ENCODE assay signal across 1 cellular context in genomic region chr9:95317119-95317892, GRCh38.
A peak's percentile ranks its signal among the peaks of the same experiment; 100 is the strongest.
TF ChIP-seq lines count a peak whose summit lies in the region.

FANCC (minus strand) TSS chr9:95317709; CDS start chr9:95249291, 68,418 bp downstream.

TF ChIP-seq in HepG2, 621 proteins besides CTCF, POLR2A, EP300 and RAD21 (continued from another document and continues in another):
- TF ChIP-seq USF2 (IDR thresholded peaks at IDR 0.05; ENCODE audit: low read depth, low read length) (no peak), USF2 (CRISPR knock-in tag; IDR thresholded peaks at IDR 0.05; ENCODE audit: borderline replicate concordance) (0 out of 2 replicates have a peak, but pooled peaks have one; percentile 44), HNRNPLL (IDR thresholded peaks at IDR 0.05; ENCODE audit: low read depth, low read length, poor library complexity, severe bottlenecking) (peak; percentile 63), ZSCAN9 (CRISPR knock-in tag; IDR thresholded peaks at IDR 0.05; ENCODE audit: borderline replicate concordance) (0 out of 2 replicates have a peak, but pooled peaks have one; percentile 61), ZEB1 (IDR thresholded peaks at IDR 0.05; ENCODE audit: insufficient replicate concordance, low read depth) (peak; percentile 81), ZXDC (CRISPR knock-in tag; IDR thresholded peaks at IDR 0.05) (no peak), KAT8 (CRISPR knock-in tag; IDR thresholded peaks at IDR 0.05) (peak; percentile 85), ZBTB14 (CRISPR knock-in tag; IDR thresholded peaks at IDR 0.05) (peak; percentile 99), KLF15 (CRISPR knock-in tag; IDR thresholded peaks at IDR 0.05; ENCODE audit: borderline replicate concordance) (no peak; the same call in 1 of the 2 replicates), ZNF614 (CRISPR knock-in tag; IDR thresholded peaks at IDR 0.05; ENCODE audit: borderline replicate concordance) (peak; percentile 69; the same call in 1 of the 2 replicates), ARID5B (CRISPR knock-in tag; IDR thresholded peaks at IDR 0.05) (peak; percentile 71), PHF21A (CRISPR knock-in tag; IDR thresholded peaks at IDR 0.05) (peak; percentile 79), SALL2 (CRISPR knock-in tag; IDR thresholded peaks at IDR 0.05) (peak; percentile 66; the same call in 1 of the 2 replicates), ZBTB1 (CRISPR knock-in tag; IDR thresholded peaks at IDR 0.05; ENCODE audit: borderline replicate concordance) (no peak), ZBTB10 (CRISPR knock-in tag; IDR thresholded peaks at IDR 0.05; ENCODE audit: borderline replicate concordance) (0 out of 2 replicates have a peak, but pooled peaks have one; percentile 29), ZGPAT (CRISPR knock-in tag; IDR thresholded peaks at IDR 0.05) (peak; percentile 90), HNF1A (IDR thresholded peaks at IDR 0.05; ENCODE audit: low read depth) (no peak), HNF1A (CRISPR knock-in tag; IDR thresholded peaks at IDR 0.05; ENCODE audit: borderline replicate concordance) (no peak; the same call in 1 of the 2 replicates), ATF7-NPFF (CRISPR knock-in tag; IDR thresholded peaks at IDR 0.05; ENCODE audit: low read depth) (peak; percentile 72; the same call in 1 of the 2 replicates), ZNF549 (CRISPR knock-in tag; IDR thresholded peaks at IDR 0.05) (no peak), ZNF274 (CRISPR knock-in tag; IDR thresholded peaks at IDR 0.05) (peak; percentile 71; the same call in 1 of the 2 replicates), CREB3 (CRISPR knock-in tag; IDR thresholded peaks at IDR 0.05) (0 out of 2 replicates have a peak, but pooled peaks have one; percentile 32), THAP9 (CRISPR knock-in tag; IDR thresholded peaks at IDR 0.05; ENCODE audit: borderline replicate concordance) (peak; percentile 63; the same call in 1 of the 2 replicates), ZNF761 (CRISPR knock-in tag; conservative IDR thresholded peaks at IDR 0.05) (0 out of 2 replicates have a peak, but pooled peaks have one; percentile 70), TCF7 (IDR thresholded peaks at IDR 0.05; ENCODE audit: low read depth) (0 out of 2 replicates have a peak, but pooled peaks have one; percentile 4), ZNF547 (CRISPR knock-in tag; IDR thresholded peaks at IDR 0.05) (peak; percentile 60), PTBP1 (IDR thresholded peaks at IDR 0.05; ENCODE audit: low read depth, low read length, poor library complexity, severe bottlenecking) (no peak), KDM5B (CRISPR knock-in tag; IDR thresholded peaks at IDR 0.05; ENCODE audit: borderline replicate concordance) (peak; percentile 89; the same call in 1 of the 2 replicates), MIER3 (CRISPR knock-in tag; IDR thresholded peaks at IDR 0.05; ENCODE audit: borderline replicate concordance) (0 out of 2 replicates have a peak, but pooled peaks have one; percentile 34), ZNF629 (CRISPR knock-in tag; conservative IDR thresholded peaks at IDR 0.05) (no peak), ZNF703 (CRISPR knock-in tag; IDR thresholded peaks at IDR 0.05; ENCODE audit: borderline replicate concordance) (0 out of 2 replicates have a peak, but pooled peaks have one; percentile 47)
